In the genomic region with DNA sequence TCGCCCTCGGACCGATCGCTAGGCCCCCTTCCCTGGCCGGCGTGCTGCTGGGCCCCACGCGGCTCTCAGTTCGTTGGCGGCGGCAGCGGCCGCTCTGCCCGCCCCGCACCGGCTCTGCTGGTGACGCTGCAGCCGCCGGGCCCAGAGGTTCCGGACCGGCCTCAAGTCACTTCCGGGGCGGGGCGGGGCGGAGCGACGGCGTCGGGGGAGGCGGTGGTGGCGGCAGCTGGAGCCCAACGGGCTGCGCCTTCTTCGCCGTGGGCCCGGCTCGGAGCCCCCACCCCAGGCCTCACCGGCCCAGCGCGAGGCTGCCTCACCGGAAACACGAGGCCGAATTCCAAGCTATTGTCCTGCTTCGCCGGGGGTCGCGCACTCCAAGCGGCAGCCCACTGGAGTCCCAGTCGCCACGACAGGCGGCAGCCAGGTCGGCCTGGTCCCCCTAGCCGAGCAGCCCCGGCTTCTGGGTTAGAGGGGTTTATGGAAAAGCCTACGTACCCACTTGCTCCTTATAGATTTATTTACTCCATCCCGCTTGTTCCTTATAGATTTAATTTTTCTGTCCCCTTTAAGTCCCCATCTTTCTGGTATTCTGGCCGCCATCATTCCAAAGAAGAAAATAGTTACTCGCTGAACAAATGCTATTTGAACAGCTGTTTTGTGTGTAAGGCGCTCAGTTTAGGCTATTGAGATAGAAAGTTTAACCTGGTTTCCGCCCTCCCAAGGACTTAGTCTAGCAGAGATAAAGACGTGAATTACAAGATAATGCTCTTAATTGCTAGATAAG, we compare ENCODE assay signal across 1 cellular context.
TF ChIP-seq lines count a peak whose summit lies in the region.

A gene with protein sequence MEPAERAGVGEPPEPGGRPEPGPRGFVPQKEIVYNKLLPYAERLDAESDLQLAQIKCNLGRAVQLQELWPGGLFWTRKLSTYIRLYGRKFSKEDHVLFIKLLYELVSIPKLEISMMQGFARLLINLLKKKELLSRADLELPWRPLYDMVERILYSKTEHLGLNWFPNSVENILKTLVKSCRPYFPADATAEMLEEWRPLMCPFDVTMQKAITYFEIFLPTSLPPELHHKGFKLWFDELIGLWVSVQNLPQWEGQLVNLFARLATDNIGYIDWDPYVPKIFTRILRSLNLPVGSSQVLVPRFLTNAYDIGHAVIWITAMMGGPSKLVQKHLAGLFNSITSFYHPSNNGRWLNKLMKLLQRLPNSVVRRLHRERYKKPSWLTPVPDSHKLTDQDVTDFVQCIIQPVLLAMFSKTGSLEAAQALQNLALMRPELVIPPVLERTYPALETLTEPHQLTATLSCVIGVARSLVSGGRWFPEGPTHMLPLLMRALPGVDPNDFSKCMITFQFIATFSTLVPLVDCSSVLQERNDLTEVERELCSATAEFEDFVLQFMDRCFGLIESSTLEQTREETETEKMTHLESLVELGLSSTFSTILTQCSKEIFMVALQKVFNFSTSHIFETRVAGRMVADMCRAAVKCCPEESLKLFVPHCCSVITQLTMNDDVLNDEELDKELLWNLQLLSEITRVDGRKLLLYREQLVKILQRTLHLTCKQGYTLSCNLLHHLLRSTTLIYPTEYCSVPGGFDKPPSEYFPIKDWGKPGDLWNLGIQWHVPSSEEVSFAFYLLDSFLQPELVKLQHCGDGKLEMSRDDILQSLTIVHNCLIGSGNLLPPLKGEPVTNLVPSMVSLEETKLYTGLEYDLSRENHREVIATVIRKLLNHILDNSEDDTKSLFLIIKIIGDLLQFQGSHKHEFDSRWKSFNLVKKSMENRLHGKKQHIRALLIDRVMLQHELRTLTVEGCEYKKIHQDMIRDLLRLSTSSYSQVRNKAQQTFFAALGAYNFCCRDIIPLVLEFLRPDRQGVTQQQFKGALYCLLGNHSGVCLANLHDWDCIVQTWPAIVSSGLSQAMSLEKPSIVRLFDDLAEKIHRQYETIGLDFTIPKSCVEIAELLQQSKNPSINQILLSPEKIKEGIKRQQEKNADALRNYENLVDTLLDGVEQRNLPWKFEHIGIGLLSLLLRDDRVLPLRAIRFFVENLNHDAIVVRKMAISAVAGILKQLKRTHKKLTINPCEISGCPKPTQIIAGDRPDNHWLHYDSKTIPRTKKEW (N-terminal part only) (minus strand): TSS at position 96 of the 784 bp plus-strand sequence. CDS start 209 bp downstream, outside the sequence.

TF ChIP-seq in HEK293, 187 proteins besides CTCF, POLR2A, EP300 and RAD21 (continued from another document):
- TF ChIP-seq, protein P1, sequence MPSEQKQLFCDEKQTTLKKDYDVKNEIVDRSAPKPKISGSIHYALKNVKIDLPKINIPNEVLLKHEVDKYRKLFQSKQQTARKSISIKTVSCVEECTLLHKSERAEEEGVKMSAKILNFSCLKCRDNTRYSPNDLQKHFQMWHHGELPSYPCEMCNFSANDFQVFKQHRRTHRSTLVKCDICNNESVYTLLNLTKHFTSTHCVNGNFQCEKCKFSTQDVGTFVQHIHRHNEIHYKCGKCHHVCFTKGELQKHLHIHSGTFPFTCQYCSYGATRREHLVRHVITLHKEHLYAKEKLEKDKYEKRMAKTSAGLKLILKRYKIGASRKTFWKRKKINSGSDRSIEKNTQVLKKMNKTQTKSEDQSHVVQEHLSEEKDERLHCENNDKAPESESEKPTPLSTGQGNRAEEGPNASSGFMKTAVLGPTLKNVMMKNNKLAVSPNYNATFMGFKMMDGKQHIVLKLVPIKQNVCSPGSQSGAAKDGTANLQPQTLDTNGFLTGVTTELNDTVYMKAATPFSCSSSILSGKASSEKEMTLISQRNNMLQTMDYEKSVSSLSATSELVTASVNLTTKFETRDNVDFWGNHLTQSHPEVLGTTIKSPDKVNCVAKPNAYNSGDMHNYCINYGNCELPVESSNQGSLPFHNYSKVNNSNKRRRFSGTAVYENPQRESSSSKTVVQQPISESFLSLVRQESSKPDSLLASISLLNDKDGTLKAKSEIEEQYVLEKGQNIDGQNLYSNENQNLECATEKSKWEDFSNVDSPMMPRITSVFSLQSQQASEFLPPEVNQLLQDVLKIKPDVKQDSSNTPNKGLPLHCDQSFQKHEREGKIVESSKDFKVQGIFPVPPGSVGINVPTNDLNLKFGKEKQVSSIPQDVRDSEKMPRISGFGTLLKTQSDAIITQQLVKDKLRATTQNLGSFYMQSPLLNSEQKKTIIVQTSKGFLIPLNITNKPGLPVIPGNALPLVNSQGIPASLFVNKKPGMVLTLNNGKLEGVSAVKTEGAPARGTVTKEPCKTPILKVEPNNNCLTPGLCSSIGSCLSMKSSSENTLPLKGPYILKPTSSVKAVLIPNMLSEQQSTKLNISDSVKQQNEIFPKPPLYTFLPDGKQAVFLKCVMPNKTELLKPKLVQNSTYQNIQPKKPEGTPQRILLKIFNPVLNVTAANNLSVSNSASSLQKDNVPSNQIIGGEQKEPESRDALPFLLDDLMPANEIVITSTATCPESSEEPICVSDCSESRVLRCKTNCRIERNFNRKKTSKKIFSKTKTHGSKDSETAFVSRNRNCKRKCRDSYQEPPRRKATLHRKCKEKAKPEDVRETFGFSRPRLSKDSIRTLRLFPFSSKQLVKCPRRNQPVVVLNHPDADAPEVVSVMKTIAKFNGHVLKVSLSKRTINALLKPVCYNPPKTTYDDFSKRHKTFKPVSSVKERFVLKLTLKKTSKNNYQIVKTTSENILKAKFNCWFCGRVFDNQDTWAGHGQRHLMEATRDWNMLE (tag by site-specific recombination; conservative IDR thresholded peaks at IDR 0.05; ENCODE audit: low read depth) = 0 out of 2 replicates have a peak, but pooled peaks have one; percentile 20
- TF ChIP-seq, protein P2, sequence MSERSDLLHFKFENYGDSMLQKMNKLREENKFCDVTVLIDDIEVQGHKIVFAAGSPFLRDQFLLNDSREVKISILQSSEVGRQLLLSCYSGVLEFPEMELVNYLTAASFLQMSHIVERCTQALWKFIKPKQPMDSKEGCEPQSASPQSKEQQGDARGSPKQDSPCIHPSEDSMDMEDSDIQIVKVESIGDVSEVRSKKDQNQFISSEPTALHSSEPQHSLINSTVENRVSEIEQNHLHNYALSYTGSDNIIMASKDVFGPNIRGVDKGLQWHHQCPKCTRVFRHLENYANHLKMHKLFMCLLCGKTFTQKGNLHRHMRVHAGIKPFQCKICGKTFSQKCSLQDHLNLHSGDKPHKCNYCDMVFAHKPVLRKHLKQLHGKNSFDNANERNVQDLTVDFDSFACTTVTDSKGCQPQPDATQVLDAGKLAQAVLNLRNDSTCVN (tag by site-specific recombination; optimal IDR thresholded peaks at IDR 0.05) = peak; percentile 15
- TF ChIP-seq ZNF138 (tag by site-specific recombination; IDR thresholded peaks at IDR 0.05; ENCODE audit: borderline replicate concordance) (no peak), ZNF558 (tag by site-specific recombination; IDR thresholded peaks at IDR 0.05) (no peak), KLF16 (tag by site-specific recombination; IDR thresholded peaks at IDR 0.05) (peak; percentile 61; the same call in 1 of the 2 replicates), SP7 (tag by site-specific recombination; IDR thresholded peaks at IDR 0.05) (peak; percentile 44), ZNF501 (tag by site-specific recombination; IDR thresholded peaks at IDR 0.05) (peak; percentile 54), KLF8 (tag by site-specific recombination; IDR thresholded peaks at IDR 0.05) (peak; percentile 36; the same call in 1 of the 2 replicates), ZNF19 (tag by site-specific recombination; IDR thresholded peaks at IDR 0.05; ENCODE audit: low read depth) (no peak), ZEB2 (tag by site-specific recombination; IDR thresholded peaks at IDR 0.05) (peak; percentile 43; the same call in 1 of the 2 replicates), ZNF335 (tag by site-specific recombination; conservative IDR thresholded peaks at IDR 0.05) (peak; percentile 94), GFI1B (tag by site-specific recombination; IDR thresholded peaks at IDR 0.05) (no peak), MZF1 (tag by site-specific recombination; IDR thresholded peaks at IDR 0.05; ENCODE audit: borderline replicate concordance) (no peak), ZNF223 (tag by site-specific recombination; IDR thresholded peaks at IDR 0.05) (0 out of 2 replicates have a peak, but pooled peaks have one; percentile 13), ZNF660 (tag by site-specific recombination; IDR thresholded peaks at IDR 0.05) (no peak), ZNF341 (tag by site-specific recombination; IDR thresholded peaks at IDR 0.05; ENCODE audit: low read depth) (peak; percentile 41; the same call in 1 of the 2 replicates), ZNF514 (tag by site-specific recombination; IDR thresholded peaks at IDR 0.05) (no peak), ZNF624 (tag by site-specific recombination; IDR thresholded peaks at IDR 0.05) (no peak), ZNF677 (tag by site-specific recombination; IDR thresholded peaks at IDR 0.05) (no peak), ZNF394 (tag by site-specific recombination; IDR thresholded peaks at IDR 0.05; ENCODE audit: borderline replicate concordance) (no peak), REPIN1 (tag by site-specific recombination; IDR thresholded peaks at IDR 0.05; ENCODE audit: low read depth) (no peak), ZNF830 (tag by site-specific recombination; IDR thresholded peaks at IDR 0.05; ENCODE audit: low read depth) (no peak)
- TF ChIP-seq, protein P3, sequence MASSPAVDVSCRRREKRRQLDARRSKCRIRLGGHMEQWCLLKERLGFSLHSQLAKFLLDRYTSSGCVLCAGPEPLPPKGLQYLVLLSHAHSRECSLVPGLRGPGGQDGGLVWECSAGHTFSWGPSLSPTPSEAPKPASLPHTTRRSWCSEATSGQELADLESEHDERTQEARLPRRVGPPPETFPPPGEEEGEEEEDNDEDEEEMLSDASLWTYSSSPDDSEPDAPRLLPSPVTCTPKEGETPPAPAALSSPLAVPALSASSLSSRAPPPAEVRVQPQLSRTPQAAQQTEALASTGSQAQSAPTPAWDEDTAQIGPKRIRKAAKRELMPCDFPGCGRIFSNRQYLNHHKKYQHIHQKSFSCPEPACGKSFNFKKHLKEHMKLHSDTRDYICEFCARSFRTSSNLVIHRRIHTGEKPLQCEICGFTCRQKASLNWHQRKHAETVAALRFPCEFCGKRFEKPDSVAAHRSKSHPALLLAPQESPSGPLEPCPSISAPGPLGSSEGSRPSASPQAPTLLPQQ (tag by site-specific recombination; IDR thresholded peaks at IDR 0.05) = peak; percentile 89
- TF ChIP-seq, protein P4, sequence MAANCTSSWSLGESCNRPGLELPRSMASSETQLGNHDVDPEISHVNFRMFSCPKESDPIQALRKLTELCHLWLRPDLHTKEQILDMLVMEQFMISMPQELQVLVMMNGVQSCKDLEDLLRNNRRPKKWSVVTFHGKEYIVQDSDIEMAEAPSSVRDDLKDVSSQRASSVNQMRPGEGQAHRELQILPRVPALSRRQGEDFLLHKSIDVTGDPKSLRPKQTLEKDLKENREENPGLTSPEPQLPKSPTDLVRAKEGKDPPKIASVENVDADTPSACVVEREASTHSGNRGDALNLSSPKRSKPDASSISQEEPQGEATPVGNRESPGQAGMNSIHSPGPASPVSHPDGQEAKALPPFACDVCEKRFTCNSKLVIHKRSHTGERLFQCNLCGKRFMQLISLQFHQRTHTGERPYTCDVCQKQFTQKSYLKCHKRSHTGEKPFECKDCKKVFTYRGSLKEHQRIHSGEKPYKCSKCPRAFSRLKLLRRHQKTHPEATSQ (tag by site-specific recombination; IDR thresholded peaks at IDR 0.05) = no peak
- TF ChIP-seq, protein P5, sequence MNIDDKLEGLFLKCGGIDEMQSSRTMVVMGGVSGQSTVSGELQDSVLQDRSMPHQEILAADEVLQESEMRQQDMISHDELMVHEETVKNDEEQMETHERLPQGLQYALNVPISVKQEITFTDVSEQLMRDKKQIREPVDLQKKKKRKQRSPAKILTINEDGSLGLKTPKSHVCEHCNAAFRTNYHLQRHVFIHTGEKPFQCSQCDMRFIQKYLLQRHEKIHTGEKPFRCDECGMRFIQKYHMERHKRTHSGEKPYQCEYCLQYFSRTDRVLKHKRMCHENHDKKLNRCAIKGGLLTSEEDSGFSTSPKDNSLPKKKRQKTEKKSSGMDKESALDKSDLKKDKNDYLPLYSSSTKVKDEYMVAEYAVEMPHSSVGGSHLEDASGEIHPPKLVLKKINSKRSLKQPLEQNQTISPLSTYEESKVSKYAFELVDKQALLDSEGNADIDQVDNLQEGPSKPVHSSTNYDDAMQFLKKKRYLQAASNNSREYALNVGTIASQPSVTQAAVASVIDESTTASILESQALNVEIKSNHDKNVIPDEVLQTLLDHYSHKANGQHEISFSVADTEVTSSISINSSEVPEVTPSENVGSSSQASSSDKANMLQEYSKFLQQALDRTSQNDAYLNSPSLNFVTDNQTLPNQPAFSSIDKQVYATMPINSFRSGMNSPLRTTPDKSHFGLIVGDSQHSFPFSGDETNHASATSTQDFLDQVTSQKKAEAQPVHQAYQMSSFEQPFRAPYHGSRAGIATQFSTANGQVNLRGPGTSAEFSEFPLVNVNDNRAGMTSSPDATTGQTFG (tag by site-specific recombination; IDR thresholded peaks at IDR 0.05; ENCODE audit: borderline replicate concordance) = no peak
- TF ChIP-seq, protein P6, sequence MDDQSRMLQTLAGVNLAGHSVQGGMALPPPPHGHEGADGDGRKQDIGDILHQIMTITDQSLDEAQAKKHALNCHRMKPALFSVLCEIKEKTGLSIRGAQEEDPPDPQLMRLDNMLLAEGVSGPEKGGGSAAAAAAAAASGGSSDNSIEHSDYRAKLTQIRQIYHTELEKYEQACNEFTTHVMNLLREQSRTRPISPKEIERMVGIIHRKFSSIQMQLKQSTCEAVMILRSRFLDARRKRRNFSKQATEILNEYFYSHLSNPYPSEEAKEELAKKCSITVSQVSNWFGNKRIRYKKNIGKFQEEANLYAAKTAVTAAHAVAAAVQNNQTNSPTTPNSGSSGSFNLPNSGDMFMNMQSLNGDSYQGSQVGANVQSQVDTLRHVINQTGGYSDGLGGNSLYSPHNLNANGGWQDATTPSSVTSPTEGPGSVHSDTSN (CRISPR knock-in tag; IDR thresholded peaks at IDR 0.05) = no peak; the same call in 1 of the 2 replicates
- TF ChIP-seq, protein P7, sequence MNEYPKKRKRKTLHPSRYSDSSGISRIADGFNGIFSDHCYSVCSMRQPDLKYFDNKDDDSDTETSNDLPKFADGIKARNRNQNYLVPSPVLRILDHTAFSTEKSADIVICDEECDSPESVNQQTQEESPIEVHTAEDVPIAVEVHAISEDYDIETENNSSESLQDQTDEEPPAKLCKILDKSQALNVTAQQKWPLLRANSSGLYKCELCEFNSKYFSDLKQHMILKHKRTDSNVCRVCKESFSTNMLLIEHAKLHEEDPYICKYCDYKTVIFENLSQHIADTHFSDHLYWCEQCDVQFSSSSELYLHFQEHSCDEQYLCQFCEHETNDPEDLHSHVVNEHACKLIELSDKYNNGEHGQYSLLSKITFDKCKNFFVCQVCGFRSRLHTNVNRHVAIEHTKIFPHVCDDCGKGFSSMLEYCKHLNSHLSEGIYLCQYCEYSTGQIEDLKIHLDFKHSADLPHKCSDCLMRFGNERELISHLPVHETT (tag by site-specific recombination; IDR thresholded peaks at IDR 0.05) = no peak
